In the genomic region with DNA sequence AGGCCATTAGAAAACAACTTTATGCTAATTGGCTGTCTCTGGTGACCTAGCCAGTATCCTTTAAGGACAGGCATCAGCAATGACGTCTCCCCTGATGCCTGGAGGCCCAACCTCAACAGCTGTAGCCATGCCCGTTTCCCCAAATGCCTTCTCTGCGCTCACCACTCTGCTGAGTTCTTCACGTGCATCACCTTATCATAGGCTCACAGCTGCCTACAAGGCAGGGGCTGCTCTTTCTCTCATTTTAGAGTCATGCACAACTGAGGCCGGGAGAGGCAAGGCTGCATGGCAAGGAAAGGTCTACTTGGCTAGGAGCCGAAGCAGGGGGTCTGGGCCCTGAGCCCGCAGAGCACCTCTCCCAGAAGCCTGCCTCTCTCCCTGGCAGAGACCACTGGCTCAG, we compare ENCODE assay signal across 18 cellular contexts.
"Had no signal": no experiment of that assay in that cellular context is flagged by ENCODE, and none has a peak within 500 bp of the region (broad histone marks: within the 10 kb centered on the region; RNA-seq: fewer than 3 reads in every experiment).

No MANE protein-coding gene starts in this region.

- H3K27ac ChIP-seq: esophagus muscularis mucosa, gastrocnemius medialis, left ventricle myocardium inferior, right atrium auricular region, sigmoid colon, testis, tibial nerve had no signal

- H3K4me1 ChIP-seq: esophagus muscularis mucosa, left ventricle myocardium inferior, right atrium auricular region, sigmoid colon had no signal

- H3K4me3 ChIP-seq: esophagus muscularis mucosa, gastrocnemius medialis, left ventricle myocardium inferior, lung, right atrium auricular region, sigmoid colon, testis, tibial nerve had no signal

- DNase-seq: effector memory CD4-positive, alpha-beta T cell; gastrocnemius medialis; glutamatergic neuron; left cardiac atrium; left ventricle myocardium inferior; mesendoderm; naive B cell; sigmoid colon; small intestine; stimulated activated CD4-positive, alpha-beta T cell treated with anti-CD3 and anti-CD28 coated beads, Interleukin-4, amount 100 ng/mL, for 1 hour; stimulated activated CD8-positive, alpha-beta memory T cell treated with anti-CD3 and anti-CD28 coated beads, Interleukin-4, amount 100 ng/mL, for 48 hours; stimulated activated naive CD8-positive, alpha-beta T cell treated with anti-CD3 and anti-CD28 coated beads, Interleukin-15, Interleukin-2, amounts not matched to agents 100 U/mL and 50 U/mL, for 24 hours; testis had no signal

- H3K27me3 ChIP-seq: gastrocnemius medialis, right atrium auricular region, sigmoid colon, testis, tibial nerve had no signal

- H3K36me3 ChIP-seq: esophagus muscularis mucosa, gastrocnemius medialis, left ventricle myocardium inferior, right atrium auricular region, sigmoid colon had no signal

- H3K9me3 ChIP-seq: gastrocnemius medialis, sigmoid colon, testis had no signal

- ATAC-seq: gastrocnemius medialis; left cardiac atrium; stimulated activated effector memory CD8-positive, alpha-beta T cell treated with anti-CD3 and anti-CD28 coated beads, Interleukin-12 subunit alpha, Interleukin-12 subunit beta, amount 100 ng/mL, for 72 hours; stimulated activated naive CD8-positive, alpha-beta T cell treated with anti-CD3 and anti-CD28 coated beads, Interleukin-15, Interleukin-2, amounts not matched to agents 100 U/mL and 50 U/mL, for 24 hours had no signal
